1 cellular context compared by ENCODE assay signal in the genomic region with DNA sequence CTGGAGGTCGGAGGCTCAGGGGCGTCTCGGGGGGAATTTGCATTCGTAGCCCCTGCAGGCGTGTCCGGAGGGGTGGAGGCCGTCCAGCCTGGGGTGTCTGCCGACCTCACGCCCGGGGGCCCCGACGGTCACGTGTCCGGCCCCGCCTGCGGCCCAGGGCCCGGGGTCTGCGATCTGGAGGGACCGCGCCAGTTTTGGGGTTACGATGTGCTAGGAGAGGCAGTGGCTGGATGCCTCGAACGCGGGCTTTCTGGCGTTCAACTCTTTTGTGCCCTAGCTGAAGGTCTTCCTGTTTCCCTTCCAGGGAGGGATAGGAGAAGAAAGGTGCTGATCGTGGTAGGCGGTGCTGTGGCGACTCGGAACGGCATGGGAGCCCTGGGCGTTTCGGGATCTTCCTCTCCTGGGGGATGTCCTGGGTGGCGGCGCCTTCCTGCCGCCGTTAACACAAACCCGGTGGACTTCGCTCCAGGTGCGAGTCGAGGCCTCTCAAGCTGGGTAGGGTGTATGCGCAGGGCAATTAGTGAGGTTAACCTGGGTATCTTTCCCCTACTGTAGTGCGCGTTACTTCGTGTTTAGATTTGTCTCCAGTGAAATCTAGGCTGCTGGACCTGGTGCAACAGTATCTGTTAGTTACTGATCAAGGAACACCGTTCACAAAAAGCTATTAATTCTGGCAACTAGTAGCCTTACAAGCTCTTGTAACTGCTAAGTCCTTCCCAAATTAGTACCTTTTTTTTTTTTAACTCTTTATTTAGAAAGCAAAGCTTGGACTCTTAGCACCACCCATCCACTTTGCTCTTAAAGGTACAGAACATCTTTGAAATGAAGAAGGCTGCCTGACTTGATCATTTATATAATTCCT.
TF ChIP-seq lines count a peak whose summit lies in the region.

No MANE protein-coding gene starts in this region.

TF ChIP-seq in GM23338, 12 proteins besides CTCF, POLR2A, EP300 and RAD21:
- TF ChIP-seq, protein P1, sequence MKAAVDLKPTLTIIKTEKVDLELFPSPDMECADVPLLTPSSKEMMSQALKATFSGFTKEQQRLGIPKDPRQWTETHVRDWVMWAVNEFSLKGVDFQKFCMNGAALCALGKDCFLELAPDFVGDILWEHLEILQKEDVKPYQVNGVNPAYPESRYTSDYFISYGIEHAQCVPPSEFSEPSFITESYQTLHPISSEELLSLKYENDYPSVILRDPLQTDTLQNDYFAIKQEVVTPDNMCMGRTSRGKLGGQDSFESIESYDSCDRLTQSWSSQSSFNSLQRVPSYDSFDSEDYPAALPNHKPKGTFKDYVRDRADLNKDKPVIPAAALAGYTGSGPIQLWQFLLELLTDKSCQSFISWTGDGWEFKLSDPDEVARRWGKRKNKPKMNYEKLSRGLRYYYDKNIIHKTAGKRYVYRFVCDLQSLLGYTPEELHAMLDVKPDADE (IDR thresholded peaks at IDR 0.05): no peak
- TF ChIP-seq JUNB (IDR thresholded peaks at IDR 0.05; ENCODE audit: unreplicated experiment) (no peak), ZNF331 (CRISPR knock-in tag; IDR thresholded peaks at IDR 0.05; ENCODE audit: low read depth) (no peak), EZH2 (IDR thresholded peaks at IDR 0.05; ENCODE audit: low read depth, unreplicated experiment) (no peak), ZNF114 (CRISPR knock-in tag; IDR thresholded peaks at IDR 0.05) (no peak), POLR2AphosphoS5 (IDR thresholded peaks at IDR 0.05; ENCODE audit: low read depth) (no peak), NANOG (IDR thresholded peaks at IDR 0.05; ENCODE audit: borderline replicate concordance) (no peak), CREB1 (CRISPR knock-in tag; IDR thresholded peaks at IDR 0.05; ENCODE audit: low read depth) (no peak), EZH2phosphoT487 (IDR thresholded peaks at IDR 0.05; ENCODE audit: unreplicated experiment) (no peak), STAT1 (IDR thresholded peaks at IDR 0.05; ENCODE audit: unreplicated experiment) (no peak)
- TF ChIP-seq, protein P2, sequence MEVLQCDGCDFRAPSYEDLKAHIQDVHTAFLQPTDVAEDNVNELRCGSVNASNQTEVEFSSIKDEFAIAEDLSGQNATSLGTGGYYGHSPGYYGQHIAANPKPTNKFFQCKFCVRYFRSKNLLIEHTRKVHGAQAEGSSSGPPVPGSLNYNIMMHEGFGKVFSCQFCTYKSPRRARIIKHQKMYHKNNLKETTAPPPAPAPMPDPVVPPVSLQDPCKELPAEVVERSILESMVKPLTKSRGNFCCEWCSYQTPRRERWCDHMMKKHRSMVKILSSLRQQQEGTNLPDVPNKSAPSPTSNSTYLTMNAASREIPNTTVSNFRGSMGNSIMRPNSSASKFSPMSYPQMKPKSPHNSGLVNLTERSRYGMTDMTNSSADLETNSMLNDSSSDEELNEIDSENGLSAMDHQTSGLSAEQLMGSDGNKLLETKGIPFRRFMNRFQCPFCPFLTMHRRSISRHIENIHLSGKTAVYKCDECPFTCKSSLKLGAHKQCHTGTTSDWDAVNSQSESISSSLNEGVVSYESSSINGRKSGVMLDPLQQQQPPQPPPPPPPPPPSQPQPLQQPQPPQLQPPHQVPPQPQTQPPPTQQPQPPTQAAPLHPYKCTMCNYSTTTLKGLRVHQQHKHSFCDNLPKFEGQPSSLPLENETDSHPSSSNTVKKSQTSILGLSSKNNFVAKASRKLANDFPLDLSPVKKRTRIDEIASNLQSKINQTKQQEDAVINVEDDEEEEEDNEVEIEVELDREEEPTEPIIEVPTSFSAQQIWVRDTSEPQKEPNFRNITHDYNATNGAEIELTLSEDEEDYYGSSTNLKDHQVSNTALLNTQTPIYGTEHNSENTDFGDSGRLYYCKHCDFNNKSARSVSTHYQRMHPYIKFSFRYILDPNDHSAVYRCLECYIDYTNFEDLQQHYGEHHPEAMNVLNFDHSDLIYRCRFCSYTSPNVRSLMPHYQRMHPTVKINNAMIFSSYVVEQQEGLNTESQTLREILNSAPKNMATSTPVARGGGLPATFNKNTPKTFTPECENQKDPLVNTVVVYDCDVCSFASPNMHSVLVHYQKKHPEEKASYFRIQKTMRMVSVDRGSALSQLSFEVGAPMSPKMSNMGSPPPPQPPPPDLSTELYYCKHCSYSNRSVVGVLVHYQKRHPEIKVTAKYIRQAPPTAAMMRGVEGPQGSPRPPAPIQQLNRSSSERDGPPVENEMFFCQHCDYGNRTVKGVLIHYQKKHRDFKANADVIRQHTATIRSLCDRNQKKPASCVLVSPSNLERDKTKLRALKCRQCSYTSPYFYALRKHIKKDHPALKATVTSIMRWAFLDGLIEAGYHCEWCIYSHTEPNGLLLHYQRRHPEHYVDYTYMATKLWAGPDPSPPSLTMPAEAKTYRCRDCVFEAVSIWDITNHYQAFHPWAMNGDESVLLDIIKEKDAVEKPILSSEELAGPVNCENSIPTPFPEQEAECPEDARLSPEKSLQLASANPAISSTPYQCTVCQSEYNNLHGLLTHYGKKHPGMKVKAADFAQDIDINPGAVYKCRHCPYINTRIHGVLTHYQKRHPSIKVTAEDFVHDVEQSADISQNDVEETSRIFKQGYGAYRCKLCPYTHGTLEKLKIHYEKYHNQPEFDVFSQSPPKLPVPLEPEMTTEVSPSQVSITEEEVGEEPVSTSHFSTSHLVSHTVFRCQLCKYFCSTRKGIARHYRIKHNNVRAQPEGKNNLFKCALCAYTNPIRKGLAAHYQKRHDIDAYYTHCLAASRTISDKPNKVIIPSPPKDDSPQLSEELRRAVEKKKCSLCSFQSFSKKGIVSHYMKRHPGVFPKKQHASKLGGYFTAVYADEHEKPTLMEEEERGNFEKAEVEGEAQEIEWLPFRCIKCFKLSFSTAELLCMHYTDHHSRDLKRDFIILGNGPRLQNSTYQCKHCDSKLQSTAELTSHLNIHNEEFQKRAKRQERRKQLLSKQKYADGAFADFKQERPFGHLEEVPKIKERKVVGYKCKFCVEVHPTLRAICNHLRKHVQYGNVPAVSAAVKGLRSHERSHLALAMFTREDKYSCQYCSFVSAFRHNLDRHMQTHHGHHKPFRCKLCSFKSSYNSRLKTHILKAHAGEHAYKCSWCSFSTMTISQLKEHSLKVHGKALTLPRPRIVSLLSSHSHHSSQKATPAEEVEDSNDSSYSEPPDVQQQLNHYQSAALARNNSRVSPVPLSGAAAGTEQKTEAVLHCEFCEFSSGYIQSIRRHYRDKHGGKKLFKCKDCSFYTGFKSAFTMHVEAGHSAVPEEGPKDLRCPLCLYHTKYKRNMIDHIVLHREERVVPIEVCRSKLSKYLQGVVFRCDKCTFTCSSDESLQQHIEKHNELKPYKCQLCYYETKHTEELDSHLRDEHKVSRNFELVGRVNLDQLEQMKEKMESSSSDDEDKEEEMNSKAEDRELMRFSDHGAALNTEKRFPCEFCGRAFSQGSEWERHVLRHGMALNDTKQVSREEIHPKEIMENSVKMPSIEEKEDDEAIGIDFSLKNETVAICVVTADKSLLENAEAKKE (CRISPR knock-in tag; IDR thresholded peaks at IDR 0.05): no peak
- TF ChIP-seq, protein P3, sequence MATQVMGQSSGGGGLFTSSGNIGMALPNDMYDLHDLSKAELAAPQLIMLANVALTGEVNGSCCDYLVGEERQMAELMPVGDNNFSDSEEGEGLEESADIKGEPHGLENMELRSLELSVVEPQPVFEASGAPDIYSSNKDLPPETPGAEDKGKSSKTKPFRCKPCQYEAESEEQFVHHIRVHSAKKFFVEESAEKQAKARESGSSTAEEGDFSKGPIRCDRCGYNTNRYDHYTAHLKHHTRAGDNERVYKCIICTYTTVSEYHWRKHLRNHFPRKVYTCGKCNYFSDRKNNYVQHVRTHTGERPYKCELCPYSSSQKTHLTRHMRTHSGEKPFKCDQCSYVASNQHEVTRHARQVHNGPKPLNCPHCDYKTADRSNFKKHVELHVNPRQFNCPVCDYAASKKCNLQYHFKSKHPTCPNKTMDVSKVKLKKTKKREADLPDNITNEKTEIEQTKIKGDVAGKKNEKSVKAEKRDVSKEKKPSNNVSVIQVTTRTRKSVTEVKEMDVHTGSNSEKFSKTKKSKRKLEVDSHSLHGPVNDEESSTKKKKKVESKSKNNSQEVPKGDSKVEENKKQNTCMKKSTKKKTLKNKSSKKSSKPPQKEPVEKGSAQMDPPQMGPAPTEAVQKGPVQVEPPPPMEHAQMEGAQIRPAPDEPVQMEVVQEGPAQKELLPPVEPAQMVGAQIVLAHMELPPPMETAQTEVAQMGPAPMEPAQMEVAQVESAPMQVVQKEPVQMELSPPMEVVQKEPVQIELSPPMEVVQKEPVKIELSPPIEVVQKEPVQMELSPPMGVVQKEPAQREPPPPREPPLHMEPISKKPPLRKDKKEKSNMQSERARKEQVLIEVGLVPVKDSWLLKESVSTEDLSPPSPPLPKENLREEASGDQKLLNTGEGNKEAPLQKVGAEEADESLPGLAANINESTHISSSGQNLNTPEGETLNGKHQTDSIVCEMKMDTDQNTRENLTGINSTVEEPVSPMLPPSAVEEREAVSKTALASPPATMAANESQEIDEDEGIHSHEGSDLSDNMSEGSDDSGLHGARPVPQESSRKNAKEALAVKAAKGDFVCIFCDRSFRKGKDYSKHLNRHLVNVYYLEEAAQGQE (IDR thresholded peaks at IDR 0.05; ENCODE audit: unreplicated experiment): no peak
TF ChIP-seq in GM23338: peak in this region for 0.
